In genomic region chr4:150032541-150032940, GRCh38 we compare ENCODE assay signal across 30 cellular contexts. TPM values are rescaled to one million over a fixed set of nuclear protein-coding genes. Genes with fewer than 3 reads are reported as not detected.
"Had no signal": no experiment of that assay in that cellular context is flagged by ENCODE, and none has a peak within 500 bp of the region (broad histone marks: within the 10 kb centered on the region; RNA-seq: fewer than 3 reads in every experiment).

No MANE protein-coding gene starts in this region.

- H3K4me3 Mint-ChIP-seq: immature natural killer cell; naive thymus-derived CD8-positive, alpha-beta T cell; nephron; neural progenitor cell; stimulated activated naive B cell treated with anti-CD40 and anti-IgM and Interleukin-4, amounts not matched to agents 10 μg/mL and 1 μg/mL and 100 μg/mL, for 72 hours had no signal

- DNase-seq: immature natural killer cell; kidney; left colon; left lung; lower lobe of right lung; mammary epithelial cell; mesenchymal stem cell; naive thymus-derived CD8-positive, alpha-beta T cell; occipital lobe; psoas muscle; right lobe of liver; stimulated activated CD4-positive, alpha-beta T cell treated with anti-CD3 and anti-CD28 coated beads, Interleukin-12 subunit alpha, Interleukin-12 subunit beta, amount 100 ng/mL, for 4 hours; stimulated activated CD4-positive, alpha-beta T cell treated with anti-CD3 and anti-CD28 coated beads, Interleukin-15, amount 100 ng/mL, for 24 hours; stimulated activated CD4-positive, alpha-beta T cell treated with anti-CD3 and anti-CD28 coated beads, Interleukin-2, amount 100 ng/mL, for 24 hours; stimulated activated CD4-positive, alpha-beta T cell treated with anti-CD3 and anti-CD28 coated beads, Interleukin-4, amount 100 ng/mL, for 1 hour; stimulated activated naive B cell treated with anti-CD40 and anti-IgM and Interleukin-4, amounts not matched to agents 10 μg/mL and 1 μg/mL and 100 μg/mL, for 72 hours; stimulated activated naive CD8-positive, alpha-beta T cell treated with anti-CD3 and anti-CD28 coated beads, Interleukin-15, Interleukin-2, amounts not matched to agents 100 U/mL and 50 U/mL, for 24 hours; stomach; testis; thyroid gland; transverse colon; upper lobe of left lung had no signal

- ATAC-seq: left colon; left lung; lower lobe of right lung; naive thymus-derived CD8-positive, alpha-beta T cell; psoas muscle; right lobe of liver; stimulated activated naive B cell treated with anti-CD40 and anti-IgM and Interleukin-4, amounts not matched to agents 10 μg/mL and 1 μg/mL and 100 μg/mL, for 72 hours; stimulated activated naive CD8-positive, alpha-beta T cell treated with anti-CD3 and anti-CD28 coated beads, Interleukin-15, Interleukin-2, amounts not matched to agents 100 U/mL and 50 U/mL, for 24 hours had no signal

- H3K9ac ChIP-seq: neural progenitor cell, parathyroid adenoma had no signal

- H3K36me3 ChIP-seq: left lung, lower lobe of right lung, neural progenitor cell, neutrophil, right atrium auricular region, right lobe of liver, stomach, thyroid gland, transverse colon, upper lobe of left lung, vagina had no signal

- H3K4me3 ChIP-seq: left lung, lower lobe of right lung, neural progenitor cell, psoas muscle, right atrium auricular region, right lobe of liver, skin epidermis, stomach, testis, thyroid gland, transverse colon, upper lobe of left lung, vagina had no signal

- FAIRE-seq: islet of Langerhans, kidney had no signal

- H3K27ac Mint-ChIP-seq: immature natural killer cell; naive thymus-derived CD8-positive, alpha-beta T cell; neural progenitor cell; stimulated activated naive B cell treated with anti-CD40 and anti-IgM and Interleukin-4, amounts not matched to agents 10 μg/mL and 1 μg/mL and 100 μg/mL, for 72 hours had no signal

- H3K27ac ChIP-seq: left lung, lower lobe of right lung, neural progenitor cell, neutrophil, parathyroid adenoma, psoas muscle, right atrium auricular region, right lobe of liver, skin epidermis, stomach, testis, thyroid gland, transverse colon, upper lobe of left lung, vagina had no signal

- H3K4me1 ChIP-seq: left lung, lower lobe of right lung, neural progenitor cell, parathyroid adenoma, psoas muscle, right atrium auricular region, right lobe of liver, stomach, testis, thyroid gland, upper lobe of left lung, vagina had no signal

- H2AFZ ChIP-seq: neural progenitor cell, parathyroid adenoma had no signal

- H3K9me3 ChIP-seq: neutrophil, psoas muscle, right lobe of liver, testis, thyroid gland, vagina had no signal

- H3K4me1 Mint-ChIP-seq: immature natural killer cell, neural progenitor cell had no signal

- H3K27me3 ChIP-seq: left lung, neural progenitor cell, neutrophil, right atrium auricular region, right lobe of liver, stomach, testis, thyroid gland, transverse colon, upper lobe of left lung, vagina had no signal

- H3K4me2 ChIP-seq: neural progenitor cell had no signal

- H3K36me3 Mint-ChIP-seq: immature natural killer cell, neural progenitor cell had no signal

RNA-seq across cellular contexts. Expression of gene DCLK2, which starts 45.7 kb away (rescaled TPM):
- total RNA-seq: naive thymus-derived CD8-positive, alpha-beta T cell had no signal
- polyA plus RNA-seq: immature natural killer cell had no signal
